8 cellular contexts compared by ENCODE assay signal in genomic region chr12:47078733-47079364, GRCh38. TPM values are rescaled to one million over a fixed set of nuclear protein-coding genes. Genes with fewer than 3 reads are reported as not detected.
DNase-seq lines count a peak whose midpoint lies in the region; ATAC-seq and TF ChIP-seq lines count a peak whose summit lies in the region.

No MANE protein-coding gene starts in this region.

- peak overlapping the region; percentile 82 for H3K27ac Mint-ChIP-seq in activated naive CD4-positive, alpha-beta T cell treated with anti-CD3 and anti-CD28 coated beads, Interleukin-2, amount 10 ng/mL, durations not matched to agents 7 days and 5 days

- no peaks in the 10 kb centered on the region for H3K9me3 Mint-ChIP-seq in activated naive CD4-positive, alpha-beta T cell treated with anti-CD3 and anti-CD28 coated beads, Interleukin-2, amount 10 ng/mL, durations not matched to agents 7 days and 5 days

- H3K4me3 ChIP-seq in DOHH2 (ENCODE audit: low read length) = peak overlapping the region; percentile 77
- H3K4me3 ChIP-seq in right cardiac atrium (ENCODE audit: low read length) = peak overlapping the region; percentile 90
- H3K4me3 ChIP-seq in skeletal muscle cell (ENCODE audit: low read depth, low read length) = peak overlapping the region; percentile 73

- H3K9me2 ChIP-seq in DOHH2 (replicated peaks; ENCODE audit: control insufficient read depth, low read length) = no peaks in the 10 kb centered on the region

- H4K20me1 ChIP-seq in DOHH2 (ENCODE audit: control insufficient read depth, insufficient read depth, low read depth, low read length) = no peaks in the 10 kb centered on the region

- WGBS in right cardiac atrium = 8% methylated on average over 12 of the region's 12 CpGs

- H3K79me2 ChIP-seq in DOHH2 (ENCODE audit: control insufficient read depth, low read length) = no peaks in the 10 kb centered on the region

- H3K27ac ChIP-seq in DOHH2 (ENCODE audit: low read depth, low read length) (no peak overlapping the region), right cardiac atrium (ENCODE audit: low read length) (peak overlapping the region; percentile 61)

- peaks cover 32% of the 10 kb centered on the region for H3K4me1 ChIP-seq in DOHH2 (ENCODE audit: control insufficient read depth, low read length)
- peaks cover 11% of the 10 kb centered on the region for H3K4me1 ChIP-seq in right cardiac atrium (ENCODE audit: control insufficient read depth, insufficient read depth, low read length)

- no peak for TF ChIP-seq CTCF in DOHH2 (IDR thresholded peaks at IDR 0.05; ENCODE audit: low read depth, low read length, poor library complexity, severe bottlenecking)

- peak overlapping the region; percentile 90 for H3K4me2 ChIP-seq in DOHH2 (ENCODE audit: low read length)

- H3K27me3 Mint-ChIP-seq in activated naive CD4-positive, alpha-beta T cell treated with anti-CD3 and anti-CD28 coated beads, Interleukin-2, amount 10 ng/mL, durations not matched to agents 7 days and 5 days = peaks cover 8% of the 10 kb centered on the region

- peaks cover 9% of the 10 kb centered on the region; the same call in 1 of the 2 replicates for H3F3A ChIP-seq in DOHH2 (ENCODE audit: control insufficient read depth, insufficient read depth)

- no peaks in the 10 kb centered on the region for H3K36me3 ChIP-seq in DOHH2 (ENCODE audit: control insufficient read depth, low read length)

- H3K27me3 ChIP-seq in DOHH2 (ENCODE audit: control insufficient read depth, low read length) (peaks cover 43% of the 10 kb centered on the region), right cardiac atrium (ENCODE audit: control insufficient read depth, insufficient read depth) (no peaks in the 10 kb centered on the region)

- ATAC-seq in right cardiac atrium (peak; percentile 53 to 59), HG02870 (IDR thresholded peaks at IDR 0.05; ENCODE audit: unreplicated experiment) (no peak), HG03039 (IDR thresholded peaks at IDR 0.05; ENCODE audit: unreplicated experiment) (no peak)

- H3K4me3 Mint-ChIP-seq in activated naive CD4-positive, alpha-beta T cell treated with anti-CD3 and anti-CD28 coated beads, Interleukin-2, amount 10 ng/mL, durations not matched to agents 7 days and 5 days = peak overlapping the region; percentile 94

- intact Hi-C loops in right cardiac atrium (cut with DNase I) = no loop called here
- intact Hi-C loops in posterior vena cava (cut with DNase I) = no loop called here

- CTCF ChIA-PET in activated naive CD4-positive, alpha-beta T cell treated with anti-CD3 and anti-CD28 coated beads, Interleukin-2, amount 10 ng/mL, durations not matched to agents 7 days and 5 days (lab: Charles Lee) = interaction anchor here (0.6 to 4.7 kb wide), 15 partner anchors 9 to 558 kb away, joined by 3 to 35 read pairs (median 4); no protein-coding TSS in a partner anchor

- H3K36me3 Mint-ChIP-seq in activated naive CD4-positive, alpha-beta T cell treated with anti-CD3 and anti-CD28 coated beads, Interleukin-2, amount 10 ng/mL, durations not matched to agents 7 days and 5 days = peaks cover 21% of the 10 kb centered on the region

- H3K4me1 Mint-ChIP-seq in activated naive CD4-positive, alpha-beta T cell treated with anti-CD3 and anti-CD28 coated beads, Interleukin-2, amount 10 ng/mL, durations not matched to agents 7 days and 5 days = peaks cover 64% of the 10 kb centered on the region

- DNase-seq in NCI-H748 treated with DMSO at 0.1 percent for 48 hours (lab: John Stamatoyannopoulos, UW) = peak; percentile 53
- DNase-seq in activated naive CD4-positive, alpha-beta T cell treated with anti-CD3 and anti-CD28 coated beads, Interleukin-2, amount 10 ng/mL, durations not matched to agents 7 days and 5 days = peak; percentile 62
- peak; percentile 42 to 71 (median 69) for DNase-seq in right cardiac atrium
- DNase-seq in skeletal muscle cell (ENCODE audit: low read depth) = no peak
- no peak for DNase-seq in posterior vena cava (ENCODE audit: low spot score)

- H3K9me3 ChIP-seq in DOHH2 (ENCODE audit: control insufficient read depth, insufficient read depth, low read length) (no peaks in the 10 kb centered on the region), right cardiac atrium (ENCODE audit: control insufficient read depth, low read length) (no peaks in the 10 kb centered on the region)

RNA-seq across cellular contexts. Expression of gene PCED1B, which starts 0.6 kb away (rescaled TPM):
- total RNA-seq in right cardiac atrium (1 to 10 TPM; 1.3 to 2.3 (median 1.7) TPM), posterior vena cava (1 to 10 TPM; 5.7 to 7.2 TPM)
- polyA plus RNA-seq in right cardiac atrium = 1.3 TPM

RNA-seq across cellular contexts. Expression of gene AMIGO2, which starts 0.9 kb away (rescaled TPM):
- 1 to 10 TPM; 5.4 to 8.7 (median 6.9) TPM for total RNA-seq in right cardiac atrium
- 5.2 TPM for polyA plus RNA-seq in right cardiac atrium
- total RNA-seq in posterior vena cava = 10 to 100 TPM; 19.7 to 38.1 TPM

Comparison
In these comparisons a context has a peak if more than half of its experiments do, and no peak if none do; other contexts are left out.
1. DNase-seq: peak in NCI-H748 treated with DMSO at 0.1 percent for 48 hours (single experiment), activated naive CD4-positive, alpha-beta T cell treated with anti-CD3 and anti-CD28 coated beads, Interleukin-2, amount 10 ng/mL, durations not matched to agents 7 days and 5 days (single experiment) and right cardiac atrium (3 of 3); none in skeletal muscle cell (single experiment) and posterior vena cava (single experiment).
2. ATAC-seq: peak in right cardiac atrium (2 of 2); none in HG02870 (single experiment) and HG03039 (single experiment).
3. Peak in every context shown above with its lines, with median percentiles within 50 percentile points of each other: H3K4me3 ChIP-seq.